In the genomic region with DNA sequence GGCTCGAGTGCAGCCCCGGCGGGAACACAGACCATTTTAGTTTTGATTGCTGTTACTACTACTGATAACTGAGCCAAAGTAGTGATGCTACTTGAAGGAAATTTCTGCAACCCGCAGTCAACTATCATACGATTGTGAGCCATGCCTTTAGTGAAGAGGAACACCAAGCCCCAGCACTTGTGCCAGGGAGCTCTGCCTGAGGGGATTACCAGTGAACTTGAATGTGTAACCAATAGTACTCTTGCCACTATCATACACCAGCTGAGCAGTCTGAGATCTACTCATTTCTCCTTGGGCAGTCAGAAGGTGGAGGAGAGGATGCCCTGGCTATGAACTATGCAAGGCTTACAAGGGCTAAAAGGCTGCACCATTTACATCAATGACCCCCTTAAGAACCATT, we compare ENCODE assay signal across 22 cellular contexts. TPM values are rescaled to one million over a fixed set of nuclear protein-coding genes. Genes with fewer than 3 reads are reported as not detected.
A peak's percentile ranks its signal among the peaks of the same experiment; 100 is the strongest.
DNase-seq lines count a peak whose midpoint lies in the region; ATAC-seq and TF ChIP-seq lines count a peak whose summit lies in the region.
"Had no signal": no experiment of that assay in that cellular context is flagged by ENCODE, and none has a peak within 500 bp of the region (broad histone marks: within the 10 kb centered on the region; RNA-seq: fewer than 3 reads in every experiment).

No MANE protein-coding gene starts in this region.

- ATAC-seq in left ventricle myocardium superior (peak; percentile 11), right cardiac atrium (no peak), psoas muscle (peak; percentile 53 to 87 (median 79)), GM19455 (IDR thresholded peaks at IDR 0.05; ENCODE audit: unreplicated experiment) (no peak)
- ATAC-seq: A549, GM12878, GM23338, HCT116 had no signal

- WGBS in right cardiac atrium = 92% methylated on average over 5 of the region's 5 CpGs
- 30 to 53% (median 38%) methylated on average over 5 of the region's 5 CpGs for WGBS in psoas muscle, 3 donors

- peaks cover 0 to 11% of the 10 kb centered on the region in 2 donors for H3K36me3 ChIP-seq in psoas muscle (ENCODE audit: insufficient read depth in 1 of 2, low read depth in 1 of 2)
- H3K36me3 ChIP-seq: BE2C had no signal

- no peak for TF ChIP-seq CTCF in psoas muscle (IDR thresholded peaks at IDR 0.05)

- no peaks in the 10 kb centered on the region for H3K9me3 ChIP-seq in right cardiac atrium (ENCODE audit: control insufficient read depth, low read length)
- no peaks in the 10 kb centered on the region for H3K9me3 ChIP-seq in psoas muscle
- H3K9me3 ChIP-seq: A549; BE2C; BLaER1 treated with 17β-estradiol and CSF1 and Interleukin-3, amounts not matched to agents 10 nM and 100 nM had no signal

- H3K4me3 ChIP-seq in right cardiac atrium (ENCODE audit: low read length) = no peak overlapping the region
- no peak overlapping the region for H3K4me3 ChIP-seq in psoas muscle
- H3K4me3 ChIP-seq: A549; BLaER1 treated with 17β-estradiol and CSF1 and Interleukin-3, amounts not matched to agents 10 nM and 100 nM; GM12878; GM23338 had no signal

- intact Hi-C loops in left ventricle myocardium superior (cut with micrococcal nuclease) (no loop called here), right cardiac atrium (cut with DNase I) (no loop called here), psoas muscle (cut with DNase I) (no loop called here)

- DNase-seq in left ventricle myocardium superior = no peak
- no peak for DNase-seq in right cardiac atrium
- peak in 1 of 2 donors; percentile 73 for DNase-seq in psoas muscle
- no peak for DNase-seq in stimulated activated CD4-positive, alpha-beta T cell treated with anti-CD3 and anti-CD28 coated beads, Interleukin-1b, Interleukin-23, amount 100 ng/mL, for 48 hours
- DNase-seq: 8988T; ACHN; AML-193; BE2C; CD4-positive, alpha-beta T cell; CD8-positive, alpha-beta memory T cell; DMS 273 treated with DMSO at 0.1 percent for 48 hours; DMS79; EL; GDM1; H9 had no signal

- H3K27me3 ChIP-seq in right cardiac atrium (ENCODE audit: control insufficient read depth, insufficient read depth) (no peaks in the 10 kb centered on the region), psoas muscle (ENCODE audit: insufficient read depth in 3 of 3, low read length in 2 of 3) (no peaks in the 10 kb centered on the region)
- H3K27me3 ChIP-seq: BE2C; BLaER1 treated with 17β-estradiol and CSF1 and Interleukin-3, amounts not matched to agents 10 nM and 100 nM had no signal

- H3K4me1 ChIP-seq in right cardiac atrium (ENCODE audit: control insufficient read depth, insufficient read depth, low read length) (peaks cover 3% of the 10 kb centered on the region), psoas muscle (peaks cover 51% of the 10 kb centered on the region)
- H3K4me1 ChIP-seq: A549 had no signal

- H3K27ac ChIP-seq in right cardiac atrium (ENCODE audit: low read length) (no peak overlapping the region), psoas muscle (peak overlapping the region; percentile 80), temporal lobe (ENCODE audit: low read depth, low read length) (peak overlapping the region; percentile 31)
- H3K27ac ChIP-seq: A549; BLaER1 treated with 17β-estradiol and CSF1 and Interleukin-3, amounts not matched to agents 10 nM and 100 nM had no signal

RNA-seq across cellular contexts. Expression of a gene that starts 49.0 kb away (rescaled TPM):
- total RNA-seq in left ventricle myocardium superior (3.9 TPM), right cardiac atrium (1 to 10 TPM; 4.6 to 6.5 (median 5.0) TPM), psoas muscle (1 to 10 TPM; 2.7 to 7.3 (median 4.8) TPM), temporal lobe (11.3 TPM)
- polyA plus RNA-seq in right cardiac atrium (6.9 TPM), psoas muscle (1 to 10 TPM; 2.7 to 3.9 (median 3.4) TPM)

Comparison
In these comparisons a context has a peak if more than half of its experiments do, and no peak if none do; other contexts are left out.
1. ATAC-seq: peak in left ventricle myocardium superior (single experiment) and psoas muscle (4 of 4); none in right cardiac atrium (0 of 2) and GM19455 (single experiment).